Comparison of ENCODE assay signal across 22 cellular contexts in genomic region chr1:180369061-180369460, GRCh38.
DNase-seq lines count a peak whose midpoint lies in the region; ATAC-seq, FAIRE-seq and TF ChIP-seq lines count a peak whose summit lies in the region.
"Had no signal": no experiment of that assay in that cellular context is flagged by ENCODE, and none has a peak within 500 bp of the region (broad histone marks: within the 10 kb centered on the region; RNA-seq: fewer than 3 reads in every experiment).

No MANE protein-coding gene starts in this region.

- POLR2A ChIA-PET in H1 (lab: Charles Lee; ENCODE audit: partially characterized antibody): no interaction called here
- POLR2A ChIA-PET in CD8-positive, alpha-beta memory T cell (lab: Charles Lee): no interaction called here

- peaks cover 0 to 9% (median 0%) of the 10 kb centered on the region in 3 donors for H3K4me1 Mint-ChIP-seq in CD8-positive, alpha-beta memory T cell

- no peak overlapping the region for H3K23ac ChIP-seq in H1 (ENCODE audit: insufficient read length)

- H3F3A ChIP-seq in MM.1S (ENCODE audit: insufficient read depth, low read length): no peaks in the 10 kb centered on the region

- no peak overlapping the region for H3K14ac ChIP-seq in H1 (ENCODE audit: insufficient read length)

- H3K18ac ChIP-seq in H1 (ENCODE audit: extremely low read depth, low read length): 0 out of 2 replicates have a peak overlapping the region, but pooled peaks have one; percentile 9

- no peak overlapping the region for H2BK120ac ChIP-seq in H1 (replicated peaks; ENCODE audit: low read depth, low read length)

- no peak for TF ChIP-seq RAD21 in H1 (IDR thresholded peaks at IDR 0.05 in 1 of 2, conservative IDR thresholded peaks at IDR 0.05 in 1 of 2; ENCODE audit: low read depth in 2 of 2, low read length in 2 of 2)

- H3K4me2 ChIP-seq in MM.1S (ENCODE audit: low read depth, low read length) (peak overlapping the region; percentile 1; the same call in 1 of the 2 replicates), H1 (ENCODE audit: insufficient read depth in 1 of 2, low read depth in 2 of 2, low read length in 2 of 2) (no peak overlapping the region)
- H3K4me2 ChIP-seq: BLaER1 had no signal

- peaks cover 4 to 24% (median 6%) of the 10 kb centered on the region in 3 donors for H3K36me3 Mint-ChIP-seq in CD8-positive, alpha-beta memory T cell

- no peaks in the 10 kb centered on the region for H3K79me1 ChIP-seq in H1 (ENCODE audit: low read depth, low read length)

- no peaks in the 10 kb centered on the region for H4K20me1 ChIP-seq in MM.1S (ENCODE audit: insufficient read depth, low read length)
- no peaks in the 10 kb centered on the region for H4K20me1 ChIP-seq in H1 (replicated peaks in 1 of 2; ENCODE audit: control insufficient read depth in 1 of 2, insufficient read depth in 2 of 2, low read length in 2 of 2)

- no peaks in the 10 kb centered on the region; the same call in 1 of the 2 replicates for H3K23me2 ChIP-seq in H1 (ENCODE audit: low read depth, low read length)

- H2BK12ac ChIP-seq in H1 (ENCODE audit: low read depth, low read length): no peak overlapping the region

- peaks cover 0 to 2% (median 0%) of the 10 kb centered on the region in 5 donors for H3K9me3 Mint-ChIP-seq in CD8-positive, alpha-beta memory T cell
- H3K9me3 Mint-ChIP-seq: CD4-positive, alpha-beta memory T cell had no signal

- no peak overlapping the region for H4K5ac ChIP-seq in H1 (ENCODE audit: insufficient read length, low read depth, low read length)

- H3K79me2 ChIP-seq in MM.1S (ENCODE audit: low read length) (no peaks in the 10 kb centered on the region), H1 (ENCODE audit: control insufficient read depth in 1 of 2, insufficient read depth in 2 of 2, low read length in 2 of 2) (0 out of 4 replicates have a peak, but pooled peaks cover 0 to 2% of the 10 kb centered on the region in 2 experiments)

- no peak overlapping the region for H2BK5ac ChIP-seq in H1 (ENCODE audit: low read depth, low read length)

- H3K27ac Mint-ChIP-seq in CD8-positive, alpha-beta memory T cell: no peak overlapping the region
- H3K27ac Mint-ChIP-seq: CD14-positive monocyte; CD4-positive, alpha-beta memory T cell had no signal

- no peak overlapping the region for H3K27ac ChIP-seq in MM.1S (ENCODE audit: low read length)
- no peak overlapping the region for H3K27ac ChIP-seq in H1 (ENCODE audit: low read depth, low read length)
- no peak overlapping the region for H3K27ac ChIP-seq in CD8-positive, alpha-beta memory T cell (ENCODE audit: low read depth, low read length)
- H3K27ac ChIP-seq: BLaER1 had no signal

- H2AFZ ChIP-seq in MM.1S (ENCODE audit: low read length) (no peak overlapping the region), H1 (ENCODE audit: low read length) (no peak overlapping the region)

- H3K56ac ChIP-seq in H1 (replicated peaks; ENCODE audit: insufficient read length, low read depth, low read length): no peak overlapping the region

- no peak for TF ChIP-seq CTCF in MM.1S (IDR thresholded peaks at IDR 0.05; ENCODE audit: low read length)
- no peak for TF ChIP-seq CTCF in H1 (IDR thresholded peaks at IDR 0.05; ENCODE audit: control extremely low read depth in 1 of 3, insufficient read depth in 1 of 3, low read depth in 1 of 3, low read length in 3 of 3)

- no peak overlapping the region for H2BK15ac ChIP-seq in H1 (ENCODE audit: low read length)

- H3K9ac ChIP-seq in MM.1S (ENCODE audit: low read length): no peak overlapping the region
- H3K9ac ChIP-seq in H1 (replicated peaks in 1 of 4; ENCODE audit: extremely low read depth in 1 of 4, low read depth in 3 of 4, low read length in 3 of 4): no peak overlapping the region
- H3K9ac ChIP-seq: BLaER1 had no signal

- DNase-seq in MM.1S: no peak
- no peak for DNase-seq in H1 (ENCODE audit: low read depth in 1 of 2, low spot score in 2 of 2)
- DNase-seq in CD8-positive, alpha-beta memory T cell: no peak
- DNase-seq: 8988T; ACHN; BE2C; C1 segment of cervical spinal cord; Caco-2; Calu3; CD4-positive, alpha-beta memory T cell; CD4-positive, CD25-positive, alpha-beta regulatory T cell; DMS79 treated with DMSO at 0.1 percent for 48 hours; GDM1 had no signal

- H3K4me3 Mint-ChIP-seq in CD8-positive, alpha-beta memory T cell: no peak overlapping the region
- H3K4me3 Mint-ChIP-seq: CD14-positive monocyte; CD4-positive, alpha-beta memory T cell; CD4-positive, CD25-positive, alpha-beta regulatory T cell had no signal

- TF ChIP-seq POLR2A in H1 (IDR thresholded peaks at IDR 0.05; ENCODE audit: control extremely low read depth in 1 of 2, low read depth in 2 of 2, low read length in 2 of 2): no peak

- no peak for FAIRE-seq in H1 (lab: Jason Lieb, UNC)
- FAIRE-seq: A204.1, GM12878, GM12892, GM18507, GM19239 had no signal

- no peak overlapping the region for H3K4me3 ChIP-seq in MM.1S (ENCODE audit: low read length)
- H3K4me3 ChIP-seq in H1 (ENCODE audit: extremely low read depth in 1 of 4, insufficient read depth in 2 of 4, low read depth in 3 of 4, low read length in 4 of 4): no peak overlapping the region
- no peak overlapping the region for H3K4me3 ChIP-seq in CD8-positive, alpha-beta memory T cell (ENCODE audit: low read length)
- H3K4me3 ChIP-seq: BLaER1, GM12878 had no signal

- no peak overlapping the region for H2AK5ac ChIP-seq in H1 (ENCODE audit: low read depth, low read length)

- H3K27me3 Mint-ChIP-seq in CD8-positive, alpha-beta memory T cell: no peaks in the 10 kb centered on the region
- H3K27me3 Mint-ChIP-seq: CD4-positive, alpha-beta memory T cell; CD4-positive, CD25-positive, alpha-beta regulatory T cell had no signal

- no peak overlapping the region for H3K4ac ChIP-seq in H1 (replicated peaks; ENCODE audit: insufficient read length, low read depth, low read length)

- H2BK20ac ChIP-seq in H1 (ENCODE audit: low read length): no peak overlapping the region

- CTCF ChIA-PET in H1 (lab: Charles Lee; ENCODE audit: partially characterized antibody): interaction anchor here (0.7 kb wide), 2 partner anchors 49 to 116 kb away, joined by 3 read pairs; no protein-coding TSS in a partner anchor
- CTCF ChIA-PET in CD8-positive, alpha-beta memory T cell (lab: Charles Lee): no interaction called here

- H4K91ac ChIP-seq in H1 (replicated peaks; ENCODE audit: insufficient read length, low read length): no peak overlapping the region

- peaks cover 7% of the 10 kb centered on the region for H3K4me1 ChIP-seq in MM.1S (ENCODE audit: low read length)
- H3K4me1 ChIP-seq in H1 (replicated peaks in 1 of 4; ENCODE audit: control insufficient read depth in 3 of 4, insufficient read depth in 4 of 4, low read length in 3 of 4): peaks cover 0 to under 1% (median 0%) of the 10 kb centered on the region in 4 experiments; a peak in 1 of 7 replicates
- no peaks in the 10 kb centered on the region for H3K4me1 ChIP-seq in CD8-positive, alpha-beta memory T cell (ENCODE audit: insufficient read depth, low read length)
- H3K4me1 ChIP-seq: BLaER1, Caco-2 had no signal

- H3K27me3 ChIP-seq in MM.1S (replicated peaks; ENCODE audit: insufficient read depth, low read length): no peaks in the 10 kb centered on the region
- no peaks in the 10 kb centered on the region for H3K27me3 ChIP-seq in H1 (replicated peaks in 1 of 4; ENCODE audit: control insufficient read depth in 3 of 4, extremely low read depth in 1 of 4, insufficient read depth in 3 of 4, low read length in 3 of 4)
- H3K27me3 ChIP-seq in CD8-positive, alpha-beta memory T cell (ENCODE audit: insufficient read depth, low read length, poor library complexity, severe bottlenecking): no peaks in the 10 kb centered on the region
- H3K27me3 ChIP-seq: BE2C, BLaER1 had no signal

- no peaks in the 10 kb centered on the region for H3K9me3 ChIP-seq in MM.1S (replicated peaks; ENCODE audit: insufficient read depth, low read length)
- no peaks in the 10 kb centered on the region for H3K9me3 ChIP-seq in H1 (ENCODE audit: insufficient read depth in 2 of 2, low read depth in 1 of 2, low read length in 1 of 2)
- no peaks in the 10 kb centered on the region for H3K9me3 ChIP-seq in CD8-positive, alpha-beta memory T cell (ENCODE audit: low read length)
- H3K9me3 ChIP-seq: BE2C, BLaER1, Caco-2 had no signal

- H3K36me3 ChIP-seq in MM.1S (replicated peaks; ENCODE audit: insufficient read depth, low read length) (no peaks in the 10 kb centered on the region), H1 (ENCODE audit: control insufficient read depth in 2 of 4, insufficient read depth in 4 of 4, low read length in 3 of 4) (no peaks in the 10 kb centered on the region)
- H3K36me3 ChIP-seq in CD8-positive, alpha-beta memory T cell (ENCODE audit: insufficient read depth, low read length): no peaks in the 10 kb centered on the region
- H3K36me3 ChIP-seq: BE2C had no signal

- H4K8ac ChIP-seq in H1 (ENCODE audit: extremely low read depth, insufficient read depth, low read length): no peak overlapping the region

- no peaks in the 10 kb centered on the region for H3K9me2 ChIP-seq in MM.1S (replicated peaks; ENCODE audit: insufficient read depth, low read length)

- ATAC-seq in HG03159 (IDR thresholded peaks at IDR 0.05; ENCODE audit: unreplicated experiment) (no peak), GM18858 (IDR thresholded peaks at IDR 0.05; ENCODE audit: unreplicated experiment) (no peak)
- ATAC-seq: GM12878 had no signal

- WGBS in H1 (ENCODE audit: extremely low coverage in 1 of 2, insufficient coverage in 1 of 2, insufficient read length in 1 of 2, insufficient replicate concordance in 2 of 2, low coverage in 1 of 2, low lambda C conversion rate in 2 of 2, missing lambda C conversion rate in 1 of 2), 2 experiments: 92% methylated on average over 6 of the region's 6 CpGs; no CpG with 5 or more reads in 1 of the 2 experiments

- TF ChIP-seq EP300 in H1 (IDR thresholded peaks at IDR 0.05; ENCODE audit: borderline replicate concordance in 1 of 2, low read depth in 2 of 2, low read length in 2 of 2): no peak

TF ChIP-seq in H1, 55 proteins besides CTCF, POLR2A, EP300 and RAD21 (continues in another document):
- TF ChIP-seq NRF1 (IDR thresholded peaks at IDR 0.05; ENCODE audit: low read depth, low read length): no peak
- TF ChIP-seq ATF2 (IDR thresholded peaks at IDR 0.05; ENCODE audit: low read length): no peak
- no peak for TF ChIP-seq SIRT6 (IDR thresholded peaks at IDR 0.05; ENCODE audit: low read length)
- TF ChIP-seq PHF8 (conservative IDR thresholded peaks at IDR 0.05; ENCODE audit: low read depth, low read length): no peak
- no peak for TF ChIP-seq KDM1A (IDR thresholded peaks at IDR 0.05; ENCODE audit: borderline replicate concordance, low read length)
- TF ChIP-seq TCF12 (IDR thresholded peaks at IDR 0.05; ENCODE audit: low read depth, low read length): no peak
